In the genomic region with DNA sequence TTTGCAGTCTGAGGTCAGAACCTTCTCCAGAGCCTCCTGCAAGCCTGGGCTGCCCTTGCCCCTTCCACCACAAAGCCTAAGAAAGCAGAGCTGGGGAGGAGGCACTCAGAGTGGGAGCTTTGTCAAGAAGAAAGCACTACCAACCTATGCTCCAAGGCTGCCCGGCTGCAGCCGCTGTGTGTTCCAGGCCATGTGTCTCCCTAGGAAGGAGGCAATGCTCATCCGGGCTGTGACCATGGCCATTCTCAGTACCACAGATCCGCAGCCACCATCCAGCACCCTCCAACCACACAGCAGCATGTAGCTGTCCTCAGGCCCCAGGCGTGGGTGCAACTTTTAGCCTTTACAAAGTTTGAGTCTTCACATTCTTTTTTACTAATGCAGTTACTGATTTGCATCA, we compare ENCODE assay signal across 24 cellular contexts. TPM values are rescaled to one million over a fixed set of nuclear protein-coding genes. Genes with fewer than 3 reads are reported as not detected.
DNase-seq lines count a peak whose midpoint lies in the region; ATAC-seq, FAIRE-seq and TF ChIP-seq lines count a peak whose summit lies in the region.
"Had no signal": no experiment of that assay in that cellular context is flagged by ENCODE, and none has a peak within 500 bp of the region (broad histone marks: within the 10 kb centered on the region; RNA-seq: fewer than 3 reads in every experiment).

No MANE protein-coding gene starts in this region.

- peak overlapping the region in 1 of 3 experiments; percentile 20; a peak in 2 of 6 replicates for H3K4me3 ChIP-seq in HepG2 (replicated peaks in 1 of 3; ENCODE audit: insufficient read depth in 1 of 3, low read depth in 2 of 3, low read length in 3 of 3)
- H3K4me3 ChIP-seq in tibial nerve = peak overlapping the region in 1 of 4 donors; percentile 2
- H3K4me3 ChIP-seq: BLaER1 had no signal

- no peak for TF ChIP-seq RAD21 in HepG2 (CRISPR knock-in tag; IDR thresholded peaks at IDR 0.05)

- no peak for FAIRE-seq in HepG2 (lab: Jason Lieb, UNC)
- no peak for FAIRE-seq in HTR-8/SVneo (lab: Jason Lieb, UNC)
- FAIRE-seq: G401.6, H1 had no signal

- peak; percentile 52 for ATAC-seq in HepG2
- ATAC-seq: Panc1 had no signal

- no peaks in the 10 kb centered on the region for H3K79me2 ChIP-seq in HepG2 (ENCODE audit: insufficient read depth, low read length)

- H3K4me1 ChIP-seq in HepG2 (ENCODE audit: insufficient read depth, low read length) (peaks cover 26% of the 10 kb centered on the region), tibial nerve (peaks cover 0 to 20% (median 12%) of the 10 kb centered on the region in 4 donors)

- 83% methylated on average over 3 of the region's 5 CpGs for WGBS in HepG2 (ENCODE audit: low lambda C conversion rate)
- 76 to 89% methylated on average over 5 of the region's 5 CpGs for WGBS in tibial nerve, 2 donors

- peaks cover 8% of the 10 kb centered on the region for H3K4me1 Mint-ChIP-seq in CD14-positive monocyte
- H3K4me1 Mint-ChIP-seq in progenitor cell of endocrine pancreas (ENCODE audit: low read depth) = no peaks in the 10 kb centered on the region

- no peak overlapping the region for H2AFZ ChIP-seq in HepG2 (ENCODE audit: low read length)

- intact Hi-C loops in CD14-positive monocyte (cut with micrococcal nuclease) = loop anchor here in 1 of 2 donors (5.0 kb wide), 1 partner anchor 33 kb away; no protein-coding TSS in a partner anchor
- intact Hi-C loops in HepG2 (cut with micrococcal nuclease; ENCODE audit: unreplicated experiment) = loop anchor here (1.0 kb wide), 2 partner anchors 31 to 135 kb away; no protein-coding TSS in a partner anchor

- peak overlapping the region; percentile 66 for H3K4me2 ChIP-seq in HepG2 (ENCODE audit: low read depth, low read length)
- H3K4me2 ChIP-seq: BLaER1, KMS-11 had no signal

- no peak overlapping the region for H3K4me3 Mint-ChIP-seq in CD14-positive monocyte
- no peak overlapping the region for H3K4me3 Mint-ChIP-seq in progenitor cell of endocrine pancreas (ENCODE audit: low read depth)
- H3K4me3 Mint-ChIP-seq: CD4-positive, alpha-beta T cell; IgD-negative memory B cell had no signal

- CTCF ChIA-PET in HepG2 (lab: Yijun Ruan, JAX; ENCODE audit: low intra/inter-chr PET ratio, low total read pairs) = interaction anchor here (2.5 kb wide), 1 partner anchor 135 kb away, joined by 15 read pairs; no protein-coding TSS in a partner anchor

- TF ChIP-seq POLR2A in HepG2 (IDR thresholded peaks at IDR 0.05; ENCODE audit: insufficient read depth in 1 of 2, low read depth in 2 of 2, low read length in 2 of 2) (no peak), tibial nerve (IDR thresholded peaks at IDR 0.05) (no peak)

- peaks cover 7 to 43% of the 10 kb centered on the region in 2 experiments; a peak in 4 of 5 replicates for H3K36me3 ChIP-seq in HepG2 (replicated peaks in 1 of 2; ENCODE audit: control insufficient read depth in 1 of 2, insufficient read depth in 2 of 2, low read length in 2 of 2)
- H3K36me3 ChIP-seq in tibial nerve = peaks cover 0 to 86% (median 0%) of the 10 kb centered on the region in 3 donors

- TF ChIP-seq EP300 in HepG2 (IDR thresholded peaks at IDR 0.05; ENCODE audit: low read depth in 2 of 2, low read length in 2 of 2) = no peak
- no peak for TF ChIP-seq EP300 in HepG2 (CRISPR knock-in tag; IDR thresholded peaks at IDR 0.05; ENCODE audit: borderline replicate concordance)
- TF ChIP-seq EP300 in tibial nerve (IDR thresholded peaks at IDR 0.05) = no peak

- peak overlapping the region; percentile 27; the same call in 1 of the 2 replicates for H3K9ac ChIP-seq in HepG2 (ENCODE audit: insufficient read depth, low read depth, low read length)
- H3K9ac ChIP-seq: BLaER1, KMS-11 had no signal

- H3K27ac ChIP-seq in HepG2 (ENCODE audit: extremely low read length, insufficient read depth, low read length) (peak overlapping the region; percentile 77), tibial nerve (peak overlapping the region in 3 of 4 donors; percentile 17 to 71 (median 27))
- H3K27ac ChIP-seq: BLaER1, KMS-11, RWPE1 had no signal

- H3K36me3 Mint-ChIP-seq in CD14-positive monocyte (peaks cover 64 to 85% of the 10 kb centered on the region in 2 donors), progenitor cell of endocrine pancreas (ENCODE audit: insufficient read depth) (peaks cover 25% of the 10 kb centered on the region)
- H3K36me3 Mint-ChIP-seq: IgD-negative memory B cell had no signal

- POLR2A ChIA-PET in HepG2 (lab: Yijun Ruan, JAX) = interaction anchor here (0.6 to 2.6 kb wide), 9 partner anchors 20 to 210 kb away, joined by 3 to 44 read pairs (median 4); a partner anchor contains a TSS

- H3K27me3 Mint-ChIP-seq in CD14-positive monocyte (ENCODE audit: low read depth in 3 of 3) (no peaks in the 10 kb centered on the region), progenitor cell of endocrine pancreas (no peaks in the 10 kb centered on the region)
- H3K27me3 Mint-ChIP-seq: CD4-positive, alpha-beta T cell; IgD-negative memory B cell had no signal

- H3K9me3 ChIP-seq in HepG2 (ENCODE audit: low read length) (no peaks in the 10 kb centered on the region), tibial nerve (no peaks in the 10 kb centered on the region)
- H3K9me3 ChIP-seq: BLaER1 had no signal

- no peak for TF ChIP-seq CTCF in CD14-positive monocyte (IDR thresholded peaks at IDR 0.05)
- TF ChIP-seq CTCF in HepG2 (CRISPR knock-in tag; IDR thresholded peaks at IDR 0.05) = no peak
- TF ChIP-seq CTCF in progenitor cell of endocrine pancreas (IDR thresholded peaks at IDR 0.05; ENCODE audit: unreplicated experiment) = no peak
- no peak for TF ChIP-seq CTCF in tibial nerve (IDR thresholded peaks at IDR 0.05)

- H3K9me3 Mint-ChIP-seq in CD14-positive monocyte = peaks cover 0 to 2% (median 0%) of the 10 kb centered on the region in 7 donors
- no peaks in the 10 kb centered on the region for H3K9me3 Mint-ChIP-seq in progenitor cell of endocrine pancreas (ENCODE audit: low read depth)
- H3K9me3 Mint-ChIP-seq: CD4-positive, alpha-beta T cell; IgD-negative memory B cell had no signal

- H3K27ac Mint-ChIP-seq in CD14-positive monocyte (peak overlapping the region in 4 of 7 donors; percentile 23 to 85 (median 68)), progenitor cell of endocrine pancreas (peak overlapping the region; percentile 7)
- H3K27ac Mint-ChIP-seq: CD4-positive, alpha-beta T cell had no signal

- DNase-seq in CD14-positive monocyte (ENCODE audit: low spot score) (no peak), HepG2 (ENCODE audit: low spot score) (no peak), progenitor cell of endocrine pancreas (ENCODE audit: low spot score, unreplicated experiment) (no peak), tibial nerve (ENCODE audit: low spot score in 2 of 2) (no peak), HTR-8/SVneo (ENCODE audit: insufficient read length, low spot score) (no peak), DMS114 treated with DMSO at 0.1 percent for 48 hours (lab: John Stamatoyannopoulos, UW; ENCODE audit: unreplicated experiment) (no peak), GOT3 (lab: John Stamatoyannopoulos, UW) (no peak)
- DNase-seq: COR-L47, HCEC 1CT, NCI-H1092, NCI-H187, NCI-H2081 treated with DMSO at 0.1 percent for 48 hours, NCI-H2171, NCI-H226, NCI-H510A, NCI-H69 had no signal

- TSS peak; percentile 38 for BruUV-seq in HepG2 (replicated peaks; lab: Mats Ljungman, UMichigan)

- in situ Hi-C loops in HepG2 (cut with HindIII; ENCODE audit: extremely low pct_ligation_motif_present, low pct_unique_long_range_greater_than_20kb) = loop anchor here (10.0 kb wide), 1 partner anchor 131 kb away; no protein-coding TSS in a partner anchor

- H4K20me1 ChIP-seq in HepG2 (ENCODE audit: insufficient read depth, low read length) = no peaks in the 10 kb centered on the region

- H3K27me3 ChIP-seq in HepG2 (ENCODE audit: control insufficient read depth in 1 of 2, insufficient read depth in 2 of 2, low read length in 2 of 2) = no peaks in the 10 kb centered on the region
- H3K27me3 ChIP-seq in tibial nerve = no peaks in the 10 kb centered on the region
- H3K27me3 ChIP-seq: BLaER1 had no signal

RNA-seq across cellular contexts. Expression of a gene that starts 22.0 kb away (rescaled TPM):
- polyA plus RNA-seq in CD14-positive monocyte (100 to 1,000 TPM; 130 to 227 TPM), HepG2 (2011; rRNA removed) (41.1 and 41.7 TPM in 2 replicates)
- total RNA-seq in HepG2 (2016; rRNA removed; fragmentation: Illumina TruSeq; extraction: Trizol) (54.3 and 59.3 TPM in 2 replicates), progenitor cell of endocrine pancreas (90.4 and 92.4 TPM in 2 replicates), tibial nerve (10 to 100 TPM; 33.7 to 68.4 (median 64.3) TPM)
- total RNA-seq in HepG2 (2016; cell fraction: cytosol; rRNA removed; fragmentation: Illumina TruSeq; extraction: Trizol; ENCODE audit: low read depth) = 48.8 and 53.1 TPM in 2 replicates
- total RNA-seq in HepG2 (2016; cell fraction: insoluble cytoplasmic fraction; rRNA removed; fragmentation: Illumina TruSeq; extraction: Trizol) = 55.5 and 59.7 TPM in 2 replicates
- total RNA-seq in HepG2 (2016; cell fraction: membrane; rRNA removed; fragmentation: Illumina TruSeq; extraction: Trizol) = 58.9 and 63.9 TPM in 2 replicates
- 53.4 and 63.0 TPM in 2 replicates for total RNA-seq in HepG2 (2016; cell fraction: nucleus; rRNA removed; fragmentation: Illumina TruSeq; extraction: Trizol)
- 28.6 and 35.9 TPM in 2 replicates for polyA plus RNA-seq in HepG2 (2011; cell fraction: cytosol; rRNA removed)
- polyA plus RNA-seq in HepG2 (2011; cell fraction: nucleus; rRNA removed) = 164 and 213 TPM in 2 replicates
- 23.6 and 24.3 TPM in 2 replicates for polyA plus RNA-seq in HepG2 (2012)
- polyA plus RNA-seq in HepG2 (2016; cell fraction: cytosol; fragmentation: Illumina TruSeq; extraction: Trizol; ENCODE audit: low read depth) = 51.4 and 54.6 TPM in 2 replicates
- polyA plus RNA-seq in HepG2 (2016; cell fraction: insoluble cytoplasmic fraction; fragmentation: Illumina TruSeq; extraction: Trizol; ENCODE audit: low read depth) = 53.7 and 56.0 TPM in 2 replicates
- polyA plus RNA-seq in HepG2 (2016; cell fraction: membrane; fragmentation: Illumina TruSeq; extraction: Trizol; ENCODE audit: low read depth) = 55.8 and 58.6 TPM in 2 replicates
- 98.7 and 98.9 TPM in 2 replicates for polyA plus RNA-seq in HepG2 (2016; cell fraction: nucleus; fragmentation: Illumina TruSeq; extraction: Trizol; ENCODE audit: insufficient read depth, low read depth)
- 31.3 and 59.3 TPM in 2 replicates for polyA minus RNA-seq in HepG2 (2011; rRNA and poly(A)+ RNA removed; ENCODE audit: low replicate concordance)
- polyA minus RNA-seq in HepG2 (2011; cell fraction: cytosol; rRNA and poly(A)+ RNA removed) = 12.7 and 18.4 TPM in 2 replicates
- polyA minus RNA-seq in HepG2 (2011; cell fraction: nucleus; rRNA and poly(A)+ RNA removed) = 74.3 and 83.8 TPM in 2 replicates

RNA-seq across cellular contexts. Expression of a gene that starts 29.6 kb away (rescaled TPM):
- polyA plus RNA-seq in CD14-positive monocyte = 10 to 100 TPM in 1 of 2 donors, 1 to 10 TPM in 1; 8.4 to 11.8 TPM
- 7.9 and 8.1 TPM in 2 replicates for total RNA-seq in HepG2 (2016; rRNA removed; fragmentation: Illumina TruSeq; extraction: Trizol)
- total RNA-seq in HepG2 (2016; cell fraction: cytosol; rRNA removed; fragmentation: Illumina TruSeq; extraction: Trizol; ENCODE audit: low read depth) = 3.2 and 3.8 TPM in 2 replicates
- 6.1 and 7.1 TPM in 2 replicates for total RNA-seq in HepG2 (2016; cell fraction: insoluble cytoplasmic fraction; rRNA removed; fragmentation: Illumina TruSeq; extraction: Trizol)
- total RNA-seq in HepG2 (2016; cell fraction: membrane; rRNA removed; fragmentation: Illumina TruSeq; extraction: Trizol) = 8.5 and 9.2 TPM in 2 replicates
- total RNA-seq in HepG2 (2016; cell fraction: nucleus; rRNA removed; fragmentation: Illumina TruSeq; extraction: Trizol) = 6.1 and 6.4 TPM in 2 replicates
- 13.6 and 16.1 TPM in 2 replicates for polyA plus RNA-seq in HepG2 (2011; rRNA removed)
- 14.0 and 27.3 TPM in 2 replicates for polyA plus RNA-seq in HepG2 (2011; cell fraction: cytosol; rRNA removed)
- 13.0 and 17.3 TPM in 2 replicates for polyA plus RNA-seq in HepG2 (2011; cell fraction: nucleus; rRNA removed)
- polyA plus RNA-seq in HepG2 (2012) = 6.5 and 7.4 TPM in 2 replicates
- polyA plus RNA-seq in HepG2 (2016; cell fraction: cytosol; fragmentation: Illumina TruSeq; extraction: Trizol; ENCODE audit: low read depth) = 6.7 and 6.9 TPM in 2 replicates
- polyA plus RNA-seq in HepG2 (2016; cell fraction: insoluble cytoplasmic fraction; fragmentation: Illumina TruSeq; extraction: Trizol; ENCODE audit: low read depth) = 15.1 and 17.1 TPM in 2 replicates
- polyA plus RNA-seq in HepG2 (2016; cell fraction: membrane; fragmentation: Illumina TruSeq; extraction: Trizol; ENCODE audit: low read depth) = 12.7 and 14.0 TPM in 2 replicates
- polyA plus RNA-seq in HepG2 (2016; cell fraction: nucleus; fragmentation: Illumina TruSeq; extraction: Trizol; ENCODE audit: insufficient read depth, low read depth) = 15.2 and 17.6 TPM in 2 replicates
- 11.5 and 18.2 TPM in 2 replicates for polyA minus RNA-seq in HepG2 (2011; rRNA and poly(A)+ RNA removed; ENCODE audit: low replicate concordance)
- polyA minus RNA-seq in HepG2 (2011; cell fraction: cytosol; rRNA and poly(A)+ RNA removed) = 12.1 and 16.0 TPM in 2 replicates
- 7.1 TPM in 2 replicates for polyA minus RNA-seq in HepG2 (2011; cell fraction: nucleus; rRNA and poly(A)+ RNA removed)
- 18.5 and 20.7 TPM in 2 replicates for total RNA-seq in progenitor cell of endocrine pancreas
- total RNA-seq in tibial nerve = 10 to 100 TPM; 23.6 to 32.2 (median 28.3) TPM
